ENCODE assay signal across 1 cellular context in genomic region chr17:28812136-28812979, GRCh38.
TF ChIP-seq lines count a peak whose summit lies in the region.

No MANE protein-coding gene starts in this region.

TF ChIP-seq in HepG2, 621 proteins besides CTCF, POLR2A, EP300 and RAD21 (continued from another document and continues in another):
- TF ChIP-seq, protein P1, sequence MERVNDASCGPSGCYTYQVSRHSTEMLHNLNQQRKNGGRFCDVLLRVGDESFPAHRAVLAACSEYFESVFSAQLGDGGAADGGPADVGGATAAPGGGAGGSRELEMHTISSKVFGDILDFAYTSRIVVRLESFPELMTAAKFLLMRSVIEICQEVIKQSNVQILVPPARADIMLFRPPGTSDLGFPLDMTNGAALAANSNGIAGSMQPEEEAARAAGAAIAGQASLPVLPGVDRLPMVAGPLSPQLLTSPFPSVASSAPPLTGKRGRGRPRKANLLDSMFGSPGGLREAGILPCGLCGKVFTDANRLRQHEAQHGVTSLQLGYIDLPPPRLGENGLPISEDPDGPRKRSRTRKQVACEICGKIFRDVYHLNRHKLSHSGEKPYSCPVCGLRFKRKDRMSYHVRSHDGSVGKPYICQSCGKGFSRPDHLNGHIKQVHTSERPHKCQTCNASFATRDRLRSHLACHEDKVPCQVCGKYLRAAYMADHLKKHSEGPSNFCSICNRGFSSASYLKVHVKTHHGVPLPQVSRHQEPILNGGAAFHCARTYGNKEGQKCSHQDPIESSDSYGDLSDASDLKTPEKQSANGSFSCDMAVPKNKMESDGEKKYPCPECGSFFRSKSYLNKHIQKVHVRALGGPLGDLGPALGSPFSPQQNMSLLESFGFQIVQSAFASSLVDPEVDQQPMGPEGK (CRISPR knock-in tag; IDR thresholded peaks at IDR 0.05) = 0 out of 2 replicates have a peak, but pooled peaks have one; percentile 54
- no peak for TF ChIP-seq EHMT2 (IDR thresholded peaks at IDR 0.05; ENCODE audit: borderline replicate concordance, low read depth, low read length)
- peak; percentile 64; the same call in 1 of the 2 replicates for TF ChIP-seq ARID4A (CRISPR knock-in tag; IDR thresholded peaks at IDR 0.05; ENCODE audit: borderline replicate concordance)
- peak; percentile 59 for TF ChIP-seq RBM39 (IDR thresholded peaks at IDR 0.05; ENCODE audit: low read depth, low read length, poor library complexity, severe bottlenecking)
- TF ChIP-seq ERF (CRISPR knock-in tag; IDR thresholded peaks at IDR 0.05) = peak; percentile 66
- peak; percentile 83 for TF ChIP-seq ZNF281 (CRISPR knock-in tag; IDR thresholded peaks at IDR 0.05; ENCODE audit: borderline replicate concordance)
- peak; percentile 17; the same call in 1 of the 2 replicates for TF ChIP-seq ZNF441 (CRISPR knock-in tag; IDR thresholded peaks at IDR 0.05; ENCODE audit: borderline replicate concordance)
- peak; percentile 95 for TF ChIP-seq NFYC (CRISPR knock-in tag; IDR thresholded peaks at IDR 0.05)
- TF ChIP-seq MLXIP (CRISPR knock-in tag; IDR thresholded peaks at IDR 0.05; ENCODE audit: borderline replicate concordance) = no peak
- TF ChIP-seq MYPOP (CRISPR knock-in tag; IDR thresholded peaks at IDR 0.05) = peak; percentile 58; the same call in 1 of the 2 replicates
- TF ChIP-seq ZNF530 (CRISPR knock-in tag; IDR thresholded peaks at IDR 0.05; ENCODE audit: low read depth) = no peak
- TF ChIP-seq PRMT3 (CRISPR knock-in tag; IDR thresholded peaks at IDR 0.05; ENCODE audit: borderline replicate concordance, low read depth) = no peak
- peak; percentile 80 for TF ChIP-seq NR2C2 (CRISPR knock-in tag; IDR thresholded peaks at IDR 0.05; ENCODE audit: borderline replicate concordance)
- TF ChIP-seq ZFX (CRISPR knock-in tag; IDR thresholded peaks at IDR 0.05; ENCODE audit: low read depth) = 0 out of 2 replicates have a peak, but pooled peaks have one; percentile 34
- peak; percentile 36; the same call in 1 of the 2 replicates for TF ChIP-seq RFXAP (CRISPR knock-in tag; IDR thresholded peaks at IDR 0.05; ENCODE audit: borderline replicate concordance)
- 0 out of 2 replicates have a peak, but pooled peaks have one; percentile 37 for TF ChIP-seq ZBTB7B (CRISPR knock-in tag; IDR thresholded peaks at IDR 0.05)
- TF ChIP-seq, protein P2, sequence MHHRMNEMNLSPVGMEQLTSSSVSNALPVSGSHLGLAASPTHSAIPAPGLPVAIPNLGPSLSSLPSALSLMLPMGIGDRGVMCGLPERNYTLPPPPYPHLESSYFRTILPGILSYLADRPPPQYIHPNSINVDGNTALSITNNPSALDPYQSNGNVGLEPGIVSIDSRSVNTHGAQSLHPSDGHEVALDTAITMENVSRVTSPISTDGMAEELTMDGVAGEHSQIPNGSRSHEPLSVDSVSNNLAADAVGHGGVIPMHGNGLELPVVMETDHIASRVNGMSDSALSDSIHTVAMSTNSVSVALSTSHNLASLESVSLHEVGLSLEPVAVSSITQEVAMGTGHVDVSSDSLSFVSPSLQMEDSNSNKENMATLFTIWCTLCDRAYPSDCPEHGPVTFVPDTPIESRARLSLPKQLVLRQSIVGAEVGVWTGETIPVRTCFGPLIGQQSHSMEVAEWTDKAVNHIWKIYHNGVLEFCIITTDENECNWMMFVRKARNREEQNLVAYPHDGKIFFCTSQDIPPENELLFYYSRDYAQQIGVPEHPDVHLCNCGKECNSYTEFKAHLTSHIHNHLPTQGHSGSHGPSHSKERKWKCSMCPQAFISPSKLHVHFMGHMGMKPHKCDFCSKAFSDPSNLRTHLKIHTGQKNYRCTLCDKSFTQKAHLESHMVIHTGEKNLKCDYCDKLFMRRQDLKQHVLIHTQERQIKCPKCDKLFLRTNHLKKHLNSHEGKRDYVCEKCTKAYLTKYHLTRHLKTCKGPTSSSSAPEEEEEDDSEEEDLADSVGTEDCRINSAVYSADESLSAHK (CRISPR knock-in tag; IDR thresholded peaks at IDR 0.05; ENCODE audit: borderline replicate concordance) = no peak
- TF ChIP-seq, protein P3, sequence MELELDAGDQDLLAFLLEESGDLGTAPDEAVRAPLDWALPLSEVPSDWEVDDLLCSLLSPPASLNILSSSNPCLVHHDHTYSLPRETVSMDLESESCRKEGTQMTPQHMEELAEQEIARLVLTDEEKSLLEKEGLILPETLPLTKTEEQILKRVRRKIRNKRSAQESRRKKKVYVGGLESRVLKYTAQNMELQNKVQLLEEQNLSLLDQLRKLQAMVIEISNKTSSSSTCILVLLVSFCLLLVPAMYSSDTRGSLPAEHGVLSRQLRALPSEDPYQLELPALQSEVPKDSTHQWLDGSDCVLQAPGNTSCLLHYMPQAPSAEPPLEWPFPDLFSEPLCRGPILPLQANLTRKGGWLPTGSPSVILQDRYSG (CRISPR knock-in tag; IDR thresholded peaks at IDR 0.05) = no peak
- TF ChIP-seq MXI1 (IDR thresholded peaks at IDR 0.05; ENCODE audit: borderline replicate concordance, low read depth, low read length) = peak; percentile 12; the same call in 1 of the 3 replicates
- TF ChIP-seq SCMH1 (CRISPR knock-in tag; IDR thresholded peaks at IDR 0.05; ENCODE audit: borderline replicate concordance) = no peak
- TF ChIP-seq TAF15 (IDR thresholded peaks at IDR 0.05; ENCODE audit: low read depth, low read length, poor library complexity, severe bottlenecking) = peak; percentile 37
- peak; percentile 67 for TF ChIP-seq POLR2G (IDR thresholded peaks at IDR 0.05; ENCODE audit: low read depth, low read length)
- TF ChIP-seq NR1H2 (CRISPR knock-in tag; IDR thresholded peaks at IDR 0.05; ENCODE audit: borderline replicate concordance, low read depth) = no peak
- TF ChIP-seq MAF1 (CRISPR knock-in tag; IDR thresholded peaks at IDR 0.05; ENCODE audit: borderline replicate concordance) = no peak
- TF ChIP-seq TGIF2 (CRISPR knock-in tag; IDR thresholded peaks at IDR 0.05) = no peak
- TF ChIP-seq ZNF569 (CRISPR knock-in tag; IDR thresholded peaks at IDR 0.05; ENCODE audit: borderline replicate concordance) = no peak
- TF ChIP-seq SMAD3 (CRISPR knock-in tag; IDR thresholded peaks at IDR 0.05) = no peak
- no peak for TF ChIP-seq NR2F2 (IDR thresholded peaks at IDR 0.05; ENCODE audit: borderline replicate concordance, low read depth)
- no peak for TF ChIP-seq ZKSCAN5 (CRISPR knock-in tag; IDR thresholded peaks at IDR 0.05)
- peak; percentile 98 for TF ChIP-seq MAZ (IDR thresholded peaks at IDR 0.05; ENCODE audit: borderline replicate concordance, low read depth, low read length)
- peak; percentile 86; the same call in 1 of the 2 replicates for TF ChIP-seq MAZ (CRISPR knock-in tag; IDR thresholded peaks at IDR 0.05; ENCODE audit: low read depth)
- no peak for TF ChIP-seq TOE1 (CRISPR knock-in tag; IDR thresholded peaks at IDR 0.05)
- TF ChIP-seq ZNF367 (CRISPR knock-in tag; IDR thresholded peaks at IDR 0.05; ENCODE audit: borderline replicate concordance) = no peak; the same call in 1 of the 2 replicates
- TF ChIP-seq, protein P4, sequence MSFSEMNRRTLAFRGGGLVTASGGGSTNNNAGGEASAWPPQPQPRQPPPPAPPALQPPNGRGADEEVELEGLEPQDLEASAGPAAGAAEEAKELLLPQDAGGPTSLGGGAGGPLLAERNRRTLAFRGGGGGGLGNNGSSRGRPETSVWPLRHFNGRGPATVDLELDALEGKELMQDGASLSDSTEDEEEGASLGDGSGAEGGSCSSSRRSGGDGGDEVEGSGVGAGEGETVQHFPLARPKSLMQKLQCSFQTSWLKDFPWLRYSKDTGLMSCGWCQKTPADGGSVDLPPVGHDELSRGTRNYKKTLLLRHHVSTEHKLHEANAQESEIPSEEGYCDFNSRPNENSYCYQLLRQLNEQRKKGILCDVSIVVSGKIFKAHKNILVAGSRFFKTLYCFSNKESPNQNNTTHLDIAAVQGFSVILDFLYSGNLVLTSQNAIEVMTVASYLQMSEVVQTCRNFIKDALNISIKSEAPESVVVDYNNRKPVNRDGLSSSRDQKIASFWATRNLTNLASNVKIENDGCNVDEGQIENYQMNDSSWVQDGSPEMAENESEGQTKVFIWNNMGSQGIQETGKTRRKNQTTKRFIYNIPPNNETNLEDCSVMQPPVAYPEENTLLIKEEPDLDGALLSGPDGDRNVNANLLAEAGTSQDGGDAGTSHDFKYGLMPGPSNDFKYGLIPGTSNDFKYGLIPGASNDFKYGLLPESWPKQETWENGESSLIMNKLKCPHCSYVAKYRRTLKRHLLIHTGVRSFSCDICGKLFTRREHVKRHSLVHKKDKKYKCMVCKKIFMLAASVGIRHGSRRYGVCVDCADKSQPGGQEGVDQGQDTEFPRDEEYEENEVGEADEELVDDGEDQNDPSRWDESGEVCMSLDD (CRISPR knock-in tag; IDR thresholded peaks at IDR 0.05; ENCODE audit: borderline replicate concordance) = no peak
- TF ChIP-seq ISL2 (CRISPR knock-in tag; IDR thresholded peaks at IDR 0.05) = 0 out of 2 replicates have a peak, but pooled peaks have one; percentile 39
- TF ChIP-seq ZNF335 (CRISPR knock-in tag; IDR thresholded peaks at IDR 0.05) = peak; percentile 11; the same call in 1 of the 2 replicates
- TF ChIP-seq ZNF768 (CRISPR knock-in tag; IDR thresholded peaks at IDR 0.05) = peak; percentile 9; the same call in 1 of the 2 replicates
- peak; percentile 89 for TF ChIP-seq KMT2B (CRISPR knock-in tag; IDR thresholded peaks at IDR 0.05)
